10 cellular contexts compared by ENCODE assay signal in genomic region chr12:52495385-52495784, GRCh38. TPM values are rescaled to one million over a fixed set of nuclear protein-coding genes. Genes with fewer than 3 reads are reported as not detected.
DNase-seq lines count a peak whose midpoint lies in the region; ATAC-seq and TF ChIP-seq lines count a peak whose summit lies in the region.
"Had no signal": no experiment of that assay in that cellular context is flagged by ENCODE, and none has a peak within 500 bp of the region (broad histone marks: within the 10 kb centered on the region; RNA-seq: fewer than 3 reads in every experiment).

No MANE protein-coding gene starts in this region.

- intact Hi-C loops in prostate gland (cut with DNase I) (no loop called here), stomach (cut with DNase I; ENCODE audit: low total_unique reads) (no loop called here)

- H3K9me3 ChIP-seq in prostate gland (no peaks in the 10 kb centered on the region), stomach (no peaks in the 10 kb centered on the region)

- WGBS in prostate gland: 40% methylated on average over 3 of the region's 3 CpGs
- WGBS in stomach, 5 donors: 36 to 53% (median 45%) methylated on average over 3 of the region's 3 CpGs

- H3K4me1 ChIP-seq in prostate gland (replicated peaks): no peaks in the 10 kb centered on the region
- peaks cover 0 to 5% (median 0%) of the 10 kb centered on the region in 4 donors for H3K4me1 ChIP-seq in stomach

- DNase-seq in COLO668 (lab: John Stamatoyannopoulos, UW; ENCODE audit: unreplicated experiment): peak; percentile 33
- DNase-seq in MV-4-11 (lab: John Stamatoyannopoulos, UW): peak; percentile 37
- peak; percentile 3 for DNase-seq in OCI-M1 (lab: John Stamatoyannopoulos, UW)
- peak; percentile 83 for DNase-seq in islet precursor cell
- no peak for DNase-seq in activated CD4-positive, alpha-beta T cell treated with anti-CD3 and anti-CD28 coated beads, Interleukin-2, amount 50 U/mL, for 48 hours
- DNase-seq in prostate gland (ENCODE audit: low spot score): no peak
- DNase-seq in stomach: no peak
- DNase-seq: activated B cell treated with CpG ODN at 0.5 μM for 24 hours, IMR-90 had no signal

- TF ChIP-seq POLR2A in prostate gland (IDR thresholded peaks at IDR 0.05) (no peak), stomach (IDR thresholded peaks at IDR 0.05) (no peak)

- ATAC-seq in GM21526 (IDR thresholded peaks at IDR 0.05; ENCODE audit: low FRiP score, unreplicated experiment): no peak

- no peaks in the 10 kb centered on the region for H3K27me3 ChIP-seq in prostate gland (replicated peaks; ENCODE audit: insufficient read depth)
- peaks cover 0 to 15% (median 6%) of the 10 kb centered on the region in 3 donors for H3K27me3 ChIP-seq in stomach

- no peak for TF ChIP-seq CTCF in prostate gland (IDR thresholded peaks at IDR 0.05)
- no peak for TF ChIP-seq CTCF in stomach (IDR thresholded peaks at IDR 0.05)

- H3K36me3 ChIP-seq in prostate gland: no peaks in the 10 kb centered on the region
- H3K36me3 ChIP-seq in stomach: no peaks in the 10 kb centered on the region

- no peak overlapping the region for H3K27ac ChIP-seq in prostate gland
- no peak overlapping the region for H3K27ac ChIP-seq in stomach

- no peak for TF ChIP-seq EP300 in stomach (IDR thresholded peaks at IDR 0.05)

- H3K4me3 ChIP-seq in prostate gland (no peak overlapping the region), stomach (no peak overlapping the region)

RNA-seq across cellular contexts. Expression of gene KRT6A, which starts 2.3 kb away (rescaled TPM):
- 10 to 100 TPM in 1 of 2 donors, 1 to 10 TPM in 1; 5.9 to 13.6 TPM for total RNA-seq in prostate gland
- 10 to 100 TPM in 3 of 5 donors, under 1 TPM in 1, not detected in 1; 0.89 to 83.3 (median 34.3) TPM for total RNA-seq in stomach
- polyA plus RNA-seq in stomach: 100 to 1,000 TPM in 1 of 3 donors, 1 to 10 TPM in 2; 1.5 to 260 (median 9.8) TPM
- total RNA-seq: activated B cell treated with CpG ODN at 0.5 μM for 24 hours, IMR-90 had no signal
- polyA plus RNA-seq: IMR-90 had no signal

RNA-seq across cellular contexts. Expression of gene KRT6C, which starts 21.8 kb away (rescaled TPM):
- total RNA-seq in prostate gland (not detected), stomach (under 1 TPM in 1 of 5 donors, not detected in 4; 0.43 TPM)
- 10 to 100 TPM in 1 of 3 donors, under 1 TPM in 1, not detected in 1; 0.31 to 12.4 TPM for polyA plus RNA-seq in stomach
- total RNA-seq: activated B cell treated with CpG ODN at 0.5 μM for 24 hours, IMR-90 had no signal
- polyA plus RNA-seq: IMR-90 had no signal

RNA-seq across cellular contexts. Expression of gene KRT5, which starts 24.8 kb away (rescaled TPM):
- total RNA-seq in prostate gland (100 to 1,000 TPM; 160 to 516 TPM), stomach (1 to 10 TPM in 1 of 5 donors, under 1 TPM in 1, not detected in 3; 0.89 to 9.0 TPM)
- polyA plus RNA-seq in stomach: 1,000 to 10,000 TPM in 1 of 3 donors, 10 to 100 TPM in 1, not detected in 1; 10.2 to 2,165 TPM
- total RNA-seq: activated B cell treated with CpG ODN at 0.5 μM for 24 hours, IMR-90 had no signal
- polyA plus RNA-seq: IMR-90 had no signal

RNA-seq across cellular contexts. Expression of gene KRT6B, which starts 43.4 kb away (rescaled TPM):
- total RNA-seq in prostate gland: under 1 TPM; 0.40 to 0.87 TPM
- under 1 TPM in 1 of 5 donors, not detected in 4; 0.55 TPM for total RNA-seq in stomach
- polyA plus RNA-seq in stomach: 1 to 10 TPM in 1 of 3 donors, under 1 TPM in 1, not detected in 1; 0.46 to 9.2 TPM
- total RNA-seq: activated B cell treated with CpG ODN at 0.5 μM for 24 hours, IMR-90 had no signal
- polyA plus RNA-seq: IMR-90 had no signal

RNA-seq across cellular contexts. Expression of gene KRT71, which starts 57.6 kb away (rescaled TPM):
- total RNA-seq in prostate gland (not detected), stomach (not detected)
- polyA plus RNA-seq in stomach: not detected
- total RNA-seq: activated B cell treated with CpG ODN at 0.5 μM for 24 hours, IMR-90 had no signal
- polyA plus RNA-seq: IMR-90 had no signal

Comparison
In these comparisons a context has a peak if more than half of its experiments do, and no peak if none do; other contexts are left out.
1. DNase-seq: peak in COLO668 (single experiment), MV-4-11 (single experiment), OCI-M1 (single experiment) and islet precursor cell (single experiment); none in activated CD4-positive, alpha-beta T cell treated with anti-CD3 and anti-CD28 coated beads, Interleukin-2, amount 50 U/mL, for 48 hours (0 of 2), prostate gland (single experiment) and stomach (single experiment).
2. RNA of gene KRT5, which starts 24.8 kb away (total RNA-seq): 160 to 516 TPM in prostate gland; 0.89 to 9.0 TPM in stomach; every median in the first group is over 10 times any median in the second.